In genomic region chr20:17762873-17763557, GRCh38 we compare ENCODE assay signal across 2 cellular contexts.
TF ChIP-seq lines count a peak whose summit lies in the region.

No MANE protein-coding gene starts in this region.

TF ChIP-seq in H1, 55 proteins besides CTCF, POLR2A, EP300 and RAD21:
- no peak for TF ChIP-seq NANOG (IDR thresholded peaks at IDR 0.05; ENCODE audit: insufficient read depth, low read depth, low read length, poor library complexity, severe bottlenecking)
- no peak for TF ChIP-seq ATF2 (IDR thresholded peaks at IDR 0.05; ENCODE audit: low read length)
- no peak for TF ChIP-seq GABPA (IDR thresholded peaks at IDR 0.05; ENCODE audit: borderline replicate concordance, insufficient read depth, low read length)
- TF ChIP-seq MAFK (IDR thresholded peaks at IDR 0.05; ENCODE audit: low read depth, low read length) = no peak
- TF ChIP-seq SRF (IDR thresholded peaks at IDR 0.05; ENCODE audit: low read depth, low read length) = no peak
- no peak for TF ChIP-seq JUND (IDR thresholded peaks at IDR 0.05; ENCODE audit: low read length)
- TF ChIP-seq SIX5 (IDR thresholded peaks at IDR 0.05; ENCODE audit: low read depth, low read length) = no peak
- no peak for TF ChIP-seq TCF12 (IDR thresholded peaks at IDR 0.05; ENCODE audit: low read depth, low read length)
- no peak for TF ChIP-seq SIN3A (conservative IDR thresholded peaks at IDR 0.05 in 1 of 2, IDR thresholded peaks at IDR 0.05 in 1 of 2; ENCODE audit: low read depth in 1 of 2, low read length in 2 of 2)
TF ChIP-seq in H1: peak in this region for 0.

TF ChIP-seq in SK-N-SH treated with all-trans-retinoic acid at 6 μM for 48 hours, 23 proteins besides CTCF, POLR2A, EP300 and RAD21:
- TF ChIP-seq RARB (CRISPR knock-in tag; IDR thresholded peaks at IDR 0.05) = no peak
- no peak for TF ChIP-seq ZFP30 (CRISPR knock-in tag; IDR thresholded peaks at IDR 0.05)
- TF ChIP-seq BACH2 (CRISPR knock-in tag; IDR thresholded peaks at IDR 0.05; ENCODE audit: borderline replicate concordance) = no peak
- TF ChIP-seq POU6F1 (CRISPR knock-in tag; IDR thresholded peaks at IDR 0.05; ENCODE audit: borderline replicate concordance, low read depth) = no peak
- no peak for TF ChIP-seq ZFP3 (CRISPR knock-in tag; IDR thresholded peaks at IDR 0.05)
- TF ChIP-seq SNAI2 (CRISPR knock-in tag; IDR thresholded peaks at IDR 0.05) = no peak
- no peak for TF ChIP-seq CSRNP3 (CRISPR knock-in tag; IDR thresholded peaks at IDR 0.05)
- no peak for TF ChIP-seq TCF4 (CRISPR knock-in tag; IDR thresholded peaks at IDR 0.05; ENCODE audit: borderline replicate concordance)
- TF ChIP-seq ZNF70 (CRISPR knock-in tag; IDR thresholded peaks at IDR 0.05) = no peak
- no peak for TF ChIP-seq ZNF565 (CRISPR knock-in tag; conservative IDR thresholded peaks at IDR 0.05; ENCODE audit: low read depth)
- no peak for TF ChIP-seq TSHZ2 (CRISPR knock-in tag; IDR thresholded peaks at IDR 0.05)
- no peak for TF ChIP-seq ZC3H10 (CRISPR knock-in tag; IDR thresholded peaks at IDR 0.05)
- no peak for TF ChIP-seq CSDC2 (CRISPR knock-in tag; IDR thresholded peaks at IDR 0.05)
- no peak for TF ChIP-seq CREB5 (CRISPR knock-in tag; IDR thresholded peaks at IDR 0.05; ENCODE audit: low read depth)
- no peak for TF ChIP-seq ZNF8 (CRISPR knock-in tag; IDR thresholded peaks at IDR 0.05)
- no peak for TF ChIP-seq PPARA (CRISPR knock-in tag; IDR thresholded peaks at IDR 0.05; ENCODE audit: borderline replicate concordance)
- TF ChIP-seq ARNTL (CRISPR knock-in tag; IDR thresholded peaks at IDR 0.05; ENCODE audit: borderline replicate concordance, low read depth) = no peak
- TF ChIP-seq TOX (CRISPR knock-in tag; IDR thresholded peaks at IDR 0.05; ENCODE audit: borderline replicate concordance) = no peak
- TF ChIP-seq ISL1 (CRISPR knock-in tag; IDR thresholded peaks at IDR 0.05) = no peak
